1 cellular context compared by ENCODE assay signal in the genomic region with DNA sequence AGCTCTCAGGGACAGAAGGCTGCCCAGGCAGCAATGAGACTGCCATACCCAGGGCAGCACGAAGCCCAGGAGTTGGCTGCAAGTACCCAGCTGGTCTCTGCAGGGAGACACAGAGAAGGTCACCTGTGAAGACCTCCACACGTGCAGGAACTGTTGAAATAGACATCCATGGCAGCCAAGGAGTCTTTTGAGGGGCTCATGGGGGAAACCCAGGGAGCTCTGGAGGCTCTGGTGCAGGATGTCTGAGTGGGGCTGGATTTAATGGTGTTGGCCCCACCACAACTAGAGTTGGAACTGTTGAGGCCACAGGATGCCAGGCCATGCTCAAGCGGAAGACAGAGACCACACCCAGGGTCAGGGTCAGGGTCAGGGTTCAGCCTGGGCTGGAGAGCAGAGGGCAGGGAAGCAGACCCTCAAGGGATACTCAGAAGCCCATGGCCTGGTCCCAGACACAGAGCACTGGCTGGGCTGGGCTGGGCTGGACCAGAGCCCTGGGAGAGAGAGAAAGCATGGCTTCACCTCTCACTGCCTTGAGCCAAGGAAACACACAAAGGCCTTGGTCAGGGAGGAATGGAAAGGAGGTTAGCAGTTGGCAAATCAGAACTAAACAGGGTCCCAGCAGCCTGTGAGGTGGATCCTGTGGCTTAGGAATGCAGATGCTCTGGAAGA.
TF ChIP-seq lines count a peak whose summit lies in the region.

No MANE protein-coding gene starts in this region.

TF ChIP-seq in H1, 55 proteins besides CTCF, POLR2A, EP300 and RAD21:
- TF ChIP-seq CREB1 (IDR thresholded peaks at IDR 0.05): no peak
- TF ChIP-seq POU5F1 (IDR thresholded peaks at IDR 0.05; ENCODE audit: low read depth, low read length): no peak
- TF ChIP-seq YY1 (IDR thresholded peaks at IDR 0.05; ENCODE audit: low read depth, low read length): no peak
- TF ChIP-seq JUN (IDR thresholded peaks at IDR 0.05; ENCODE audit: low read depth, low read length): no peak
- no peak for TF ChIP-seq RFX5 (IDR thresholded peaks at IDR 0.05; ENCODE audit: borderline replicate concordance, low read depth, low read length)
- TF ChIP-seq SP4 (IDR thresholded peaks at IDR 0.05; ENCODE audit: low read length): no peak
- no peak for TF ChIP-seq CBX5 (IDR thresholded peaks at IDR 0.05; ENCODE audit: low read depth, low read length)
- no peak for TF ChIP-seq RBBP5 (IDR thresholded peaks at IDR 0.05; ENCODE audit: borderline replicate concordance, low read depth, low read length)
- no peak for TF ChIP-seq BRCA1 (IDR thresholded peaks at IDR 0.05; ENCODE audit: low read depth, low read length)
